In genomic region chr22:27337676-27338075, GRCh38 we compare ENCODE assay signal across 32 cellular contexts.
"Had no signal": no experiment of that assay in that cellular context is flagged by ENCODE, and none has a peak within 500 bp of the region (broad histone marks: within the 10 kb centered on the region; RNA-seq: fewer than 3 reads in every experiment).

No MANE protein-coding gene starts in this region.

- H3K36me3 Mint-ChIP-seq: activated CD4-positive, alpha-beta memory T cell treated with anti-CD3 and anti-CD28 coated beads for 36 hours; activated naive CD4-positive, alpha-beta T cell treated with anti-CD3 and anti-CD28 coated beads, Interleukin-2, amount 50 U/mL, for 72 hours; activated naive CD8-positive, alpha-beta T cell treated with anti-CD3 and anti-CD28 coated beads for 36 hours had no signal

- H3K27ac ChIP-seq: adrenal gland, body of pancreas, brain microvascular endothelial cell, breast epithelium, VCaP had no signal

- H3K36me3 ChIP-seq: adrenal gland, brain microvascular endothelial cell, breast epithelium had no signal

- H3K9me3 Mint-ChIP-seq: activated B cell treated with CpG ODN at 0.5 μM for 24 hours; activated CD4-positive, alpha-beta memory T cell treated with anti-CD3 and anti-CD28 coated beads for 36 hours; activated CD4-positive, alpha-beta T cell treated with anti-CD3 and anti-CD28 coated beads, Interleukin-2, amount 10 ng/mL, durations not matched to agents 24 days and 14 days; activated CD8-positive, alpha-beta T cell treated with anti-CD3 and anti-CD28 coated beads for 36 hours; activated naive CD4-positive, alpha-beta T cell treated with anti-CD3 and anti-CD28 coated beads for 36 hours; activated naive CD4-positive, alpha-beta T cell treated with anti-CD3 and anti-CD28 coated beads, Interleukin-2, amount 50 U/mL, for 72 hours; activated naive CD8-positive, alpha-beta T cell treated with anti-CD3 and anti-CD28 coated beads for 36 hours; activated T-cell treated with anti-CD3 and anti-CD28 coated beads, Interleukin-2, amount 50 U/mL, for 24 hours; activated T-helper 2 cell treated with anti-CD3 and anti-CD28 coated beads, Interferon-gamma antibody, Interleukin-2, Interleukin-4, amounts not matched to agents 10 μg/mL and 5 μg/mL and 100 μg/mL, durations not matched to agents 14 hours and 24 hours and 36 hours; T-helper 1 cell treated with Interleukin-12 subunit alpha and Interleukin-12 subunit beta and Interleukin-4 antibody, amounts not matched to agents 30 μg/mL and 1 μg/mL, for 36 hours; T-helper 2 cell treated with Interferon-gamma antibody and Interleukin-4, amounts not matched to agents 5 μg/mL and 100 μg/mL, for 36 hours had no signal

- H3K4me3 ChIP-seq: adrenal gland, body of pancreas, breast epithelium had no signal

- H3K4me1 Mint-ChIP-seq: activated B cell treated with CpG ODN at 0.5 μM for 24 hours; activated CD4-positive, alpha-beta T cell treated with anti-CD3 and anti-CD28 coated beads, Interleukin-2, amount 10 ng/mL, durations not matched to agents 24 days and 14 days; activated naive CD8-positive, alpha-beta T cell treated with anti-CD3 and anti-CD28 coated beads for 36 hours had no signal

- H3K27me3 Mint-ChIP-seq: activated CD4-positive, alpha-beta memory T cell treated with anti-CD3 and anti-CD28 coated beads for 36 hours; activated naive CD8-positive, alpha-beta T cell treated with anti-CD3 and anti-CD28 coated beads for 36 hours had no signal

- H3K27ac Mint-ChIP-seq: activated B cell treated with CpG ODN at 0.5 μM for 24 hours; activated CD4-positive, alpha-beta memory T cell treated with anti-CD3 and anti-CD28 coated beads for 36 hours; activated CD4-positive, alpha-beta T cell treated with anti-CD3 and anti-CD28 coated beads, Interleukin-2, amount 10 ng/mL, durations not matched to agents 24 days and 14 days; activated CD8-positive, alpha-beta T cell treated with anti-CD3 and anti-CD28 coated beads for 36 hours; activated naive CD4-positive, alpha-beta T cell treated with anti-CD3 and anti-CD28 coated beads for 36 hours; activated naive CD4-positive, alpha-beta T cell treated with anti-CD3 and anti-CD28 coated beads, Interleukin-2, amount 50 U/mL, for 72 hours; activated naive CD8-positive, alpha-beta T cell treated with anti-CD3 and anti-CD28 coated beads for 36 hours; activated T-cell treated with anti-CD3 and anti-CD28 coated beads, Interleukin-2, amount 50 U/mL, for 24 hours; activated T-helper 2 cell treated with anti-CD3 and anti-CD28 coated beads, Interferon-gamma antibody, Interleukin-2, Interleukin-4, amounts not matched to agents 10 μg/mL and 5 μg/mL and 100 μg/mL, durations not matched to agents 14 hours and 24 hours and 36 hours; T-helper 1 cell treated with Interleukin-12 subunit alpha and Interleukin-12 subunit beta and Interleukin-4 antibody, amounts not matched to agents 30 μg/mL and 1 μg/mL, for 36 hours; T-helper 2 cell treated with Interferon-gamma antibody and Interleukin-4, amounts not matched to agents 5 μg/mL and 100 μg/mL, for 36 hours had no signal

- ATAC-seq: activated CD8-positive, alpha-beta T cell treated with anti-CD3 and anti-CD28 coated beads for 36 hours; activated naive CD4-positive, alpha-beta T cell treated with anti-CD3 and anti-CD28 coated beads, Interleukin-2, amount 50 U/mL, for 72 hours; body of pancreas had no signal

- H3K27me3 ChIP-seq: adrenal gland, body of pancreas, brain microvascular endothelial cell, breast epithelium had no signal

- H3K4me3 Mint-ChIP-seq: activated B cell treated with CpG ODN at 0.5 μM for 24 hours; activated CD4-positive, alpha-beta memory T cell treated with anti-CD3 and anti-CD28 coated beads for 36 hours; activated CD4-positive, alpha-beta T cell treated with anti-CD3 and anti-CD28 coated beads, Interleukin-2, amount 10 ng/mL, durations not matched to agents 24 days and 14 days; activated CD8-positive, alpha-beta T cell treated with anti-CD3 and anti-CD28 coated beads for 36 hours; activated naive CD4-positive, alpha-beta T cell treated with anti-CD3 and anti-CD28 coated beads for 36 hours; activated naive CD8-positive, alpha-beta T cell treated with anti-CD3 and anti-CD28 coated beads for 36 hours; activated T-cell treated with anti-CD3 and anti-CD28 coated beads, Interleukin-2, amount 50 U/mL, for 24 hours; T-helper 1 cell treated with Interleukin-12 subunit alpha and Interleukin-12 subunit beta and Interleukin-4 antibody, amounts not matched to agents 30 μg/mL and 1 μg/mL, for 36 hours; T-helper 2 cell treated with Interferon-gamma antibody and Interleukin-4, amounts not matched to agents 5 μg/mL and 100 μg/mL, for 36 hours had no signal

- DNase-seq: activated B cell treated with CpG ODN at 0.5 μM for 24 hours; activated CD4-positive, alpha-beta memory T cell treated with anti-CD3 and anti-CD28 coated beads for 36 hours; activated CD4-positive, alpha-beta T cell treated with anti-CD3 and anti-CD28 coated beads for 4 hours; activated CD4-positive, alpha-beta T cell treated with anti-CD3 and anti-CD28 coated beads, Interleukin-2, amount 10 ng/mL, durations not matched to agents 24 days and 14 days; activated CD4-positive, alpha-beta T cell treated with anti-CD3 and anti-CD28 coated beads, Interleukin-2, amount 50 U/mL, for 1 hour; activated CD4-positive, alpha-beta T cell treated with anti-CD3 and anti-CD28 coated beads, Interleukin-2, amount 50 U/mL, for 4 hours; activated CD4-positive, CD25-positive, alpha-beta regulatory T cell treated with anti-CD3 and anti-CD28 coated beads, Interleukin-2, amount 50 U/mL, for 72 hours; activated CD8-positive, alpha-beta memory T cell treated with anti-CD3 and anti-CD28 coated beads, Interleukin-2, amount 50 U/mL, for 48 hours; activated CD8-positive, alpha-beta T cell treated with anti-CD3 and anti-CD28 coated beads for 36 hours; activated effector memory CD4-positive, alpha-beta T cell treated with Interleukin-2 at 50 U/mL for 16 hours; activated gamma-delta T cell; activated naive CD4-positive, alpha-beta T cell treated with anti-CD3 and anti-CD28 coated beads for 36 hours; activated naive CD4-positive, alpha-beta T cell treated with anti-CD3 and anti-CD28 coated beads, Interleukin-2, amount 50 U/mL, for 16 hours; activated naive CD8-positive, alpha-beta T cell treated with anti-CD3 and anti-CD28 coated beads for 36 hours; activated T-cell treated with anti-CD3 and anti-CD28 coated beads, Interleukin-2, amount 50 U/mL, for 24 hours; activated T-cell treated with anti-CD3 and anti-CD28 coated beads, Interleukin-2, amount 50 U/mL, for 48 hours; adrenal gland; amniotic stem cell; aorta; body of pancreas; brain microvascular endothelial cell; central memory CD4-positive, alpha-beta T cell; SW 1271; T-helper 1 cell; T-helper 2 cell; T-helper 9 cell had no signal

- H3K9me3 ChIP-seq: adrenal gland, body of pancreas had no signal

- H3K4me1 ChIP-seq: adrenal gland, body of pancreas, breast epithelium had no signal
